ENCODE assay signal across 1 cellular context in the genomic region with DNA sequence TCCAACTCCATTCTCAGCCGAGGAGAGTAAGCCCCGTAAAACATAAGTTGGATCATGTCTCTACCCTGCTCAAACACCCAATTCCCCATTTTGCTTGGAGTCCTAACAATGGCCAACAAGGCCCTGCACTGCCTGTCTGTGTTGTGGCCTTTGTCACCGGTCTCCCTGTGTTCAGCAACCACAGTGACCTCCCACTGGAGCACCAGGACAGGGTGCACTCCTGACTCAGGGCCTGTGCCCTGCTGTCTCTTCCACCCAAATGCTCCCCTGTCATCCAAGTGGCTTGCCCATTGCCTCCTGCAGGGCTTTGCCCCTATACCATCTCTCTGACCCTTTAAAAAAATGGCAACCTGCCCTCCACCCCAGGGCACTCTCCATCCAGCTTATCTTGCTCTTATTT.
TF ChIP-seq lines count a peak whose summit lies in the region.

No MANE protein-coding gene starts in this region.

TF ChIP-seq in A549, 52 proteins besides CTCF, POLR2A, EP300 and RAD21 (continued from another document):
- no peak for TF ChIP-seq USF2 (IDR thresholded peaks at IDR 0.05)
